ENCODE assay signal across 18 cellular contexts in the genomic region with DNA sequence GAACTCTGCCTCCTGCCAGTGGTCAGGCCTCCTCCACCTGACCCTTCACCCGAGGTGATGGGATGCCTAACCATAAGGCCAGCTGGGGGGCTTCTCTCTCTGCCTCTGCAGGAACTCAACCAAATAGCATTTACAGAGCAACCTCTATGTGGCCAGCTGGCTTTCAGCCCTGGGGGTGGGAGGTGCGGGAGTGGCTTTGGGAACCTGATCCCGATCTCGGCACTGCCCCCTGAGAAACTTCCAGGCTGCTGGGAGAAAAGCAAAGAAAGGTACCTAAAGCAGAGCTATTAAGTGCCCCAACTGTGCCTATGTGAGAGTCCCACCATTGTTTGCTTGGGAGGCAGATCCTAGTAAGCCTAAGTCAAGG. TPM values are rescaled to one million over a fixed set of nuclear protein-coding genes. Genes with fewer than 3 reads are reported as not detected.
A peak's percentile ranks its signal among the peaks of the same experiment; 100 is the strongest.
DNase-seq lines count a peak whose midpoint lies in the region; ATAC-seq and TF ChIP-seq lines count a peak whose summit lies in the region.
"Had no signal": no experiment of that assay in that cellular context is flagged by ENCODE, and none has a peak within 500 bp of the region (broad histone marks: within the 10 kb centered on the region; RNA-seq: fewer than 3 reads in every experiment).

No MANE protein-coding gene starts in this region.

- peaks cover 8% of the 10 kb centered on the region for H3K36me3 Mint-ChIP-seq in activated CD8-positive, alpha-beta memory T cell treated with anti-CD3 and anti-CD28 coated beads, Interleukin-2, amount 10 ng/mL, durations not matched to agents 7 days and 5 days
- peaks cover 12% of the 10 kb centered on the region for H3K36me3 Mint-ChIP-seq in chondrocyte (ENCODE audit: low read depth)

- 35 to 52% methylated on average over 4 of the region's 4 CpGs for WGBS in ectodermal cell, 2 experiments
- WGBS in liver = 70% methylated on average over 4 of the region's 4 CpGs
- 9 to 26% methylated on average over 1 to 4 of the region's 4 CpGs for WGBS in thyroid gland, 2 donors

- intact Hi-C loops in thyroid gland (cut with DNase I) = loop anchor here (2.0 to 5.0 kb wide), 2 partner anchors 34 to 75 kb away; no protein-coding TSS in a partner anchor

- H3K4me3 ChIP-seq in ectodermal cell (ENCODE audit: insufficient read depth, low read depth, low read length) (no peak overlapping the region), liver (ENCODE audit: low read depth in 1 of 3, low read length in 3 of 3) (no peak overlapping the region), thyroid gland (replicated peaks in 1 of 3) (no peak overlapping the region)
- H3K4me3 ChIP-seq: adrenal gland, colonic mucosa, MG63, tibial nerve had no signal

- no peaks in the 10 kb centered on the region for H3K27me3 ChIP-seq in ectodermal cell (ENCODE audit: control insufficient read depth, insufficient read depth, low read length, poor library complexity, severe bottlenecking)
- H3K27me3 ChIP-seq in liver (ENCODE audit: control insufficient read depth in 4 of 4, insufficient read depth in 4 of 4, low read length in 3 of 4) = no peaks in the 10 kb centered on the region
- no peaks in the 10 kb centered on the region for H3K27me3 ChIP-seq in thyroid gland
- H3K27me3 ChIP-seq: adrenal gland, colonic mucosa, MG63, tibial nerve had no signal

- H3K27ac ChIP-seq in ectodermal cell (ENCODE audit: insufficient read depth, low read depth, low read length, poor library complexity, severe bottlenecking) (peak overlapping the region; percentile 44), liver (ENCODE audit: low read depth in 1 of 2, low read length in 2 of 2) (peak overlapping the region; percentile 42 to 45), thyroid gland (peak overlapping the region in 2 of 3 donors; percentile 32 to 38)
- H3K27ac ChIP-seq: colonic mucosa, RWPE1 had no signal

- DNase-seq in activated CD8-positive, alpha-beta memory T cell treated with anti-CD3 and anti-CD28 coated beads, Interleukin-2, amount 50 U/mL, for 48 hours = peak; percentile 48
- DNase-seq in activated CD8-positive, alpha-beta memory T cell treated with anti-CD3 and anti-CD28 coated beads, Interleukin-2, amount 10 ng/mL, durations not matched to agents 7 days and 5 days = no peak
- no peak for DNase-seq in thyroid gland
- DNase-seq in NCI-H1092 (lab: John Stamatoyannopoulos, UW) = no peak
- no peak for DNase-seq in chondrocyte (ENCODE audit: low spot score)
- DNase-seq: activated CD4-positive, alpha-beta T cell treated with anti-CD3 and anti-CD28 coated beads for 36 hours; activated T-cell treated with anti-CD3 and anti-CD28 coated beads, Interleukin-2, amount 50 U/mL, for 24 hours; MG63; NCI-H2081 treated with DMSO at 0.1 percent for 48 hours had no signal

- no peaks in the 10 kb centered on the region for H3K27me3 Mint-ChIP-seq in activated CD8-positive, alpha-beta memory T cell treated with anti-CD3 and anti-CD28 coated beads, Interleukin-2, amount 10 ng/mL, durations not matched to agents 7 days and 5 days
- no peaks in the 10 kb centered on the region for H3K27me3 Mint-ChIP-seq in chondrocyte (ENCODE audit: low read depth)
- H3K27me3 Mint-ChIP-seq: activated CD4-positive, alpha-beta T cell treated with anti-CD3 and anti-CD28 coated beads for 36 hours; activated T-cell treated with anti-CD3 and anti-CD28 coated beads, Interleukin-2, amount 50 U/mL, for 24 hours had no signal

- no peak for TF ChIP-seq CTCF in liver (IDR thresholded peaks at IDR 0.05; ENCODE audit: low read depth, low read length, missing input control)
- no peak for TF ChIP-seq CTCF in thyroid gland (IDR thresholded peaks at IDR 0.05)
- no peak for TF ChIP-seq CTCF in chondrocyte (IDR thresholded peaks at IDR 0.05)

- peaks cover 14% of the 10 kb centered on the region for H3K4me1 Mint-ChIP-seq in activated CD8-positive, alpha-beta memory T cell treated with anti-CD3 and anti-CD28 coated beads, Interleukin-2, amount 10 ng/mL, durations not matched to agents 7 days and 5 days
- H3K4me1 Mint-ChIP-seq in chondrocyte (ENCODE audit: low read depth) = peaks cover 10% of the 10 kb centered on the region

- no peak overlapping the region for H3K4me3 Mint-ChIP-seq in activated CD8-positive, alpha-beta memory T cell treated with anti-CD3 and anti-CD28 coated beads, Interleukin-2, amount 10 ng/mL, durations not matched to agents 7 days and 5 days
- no peak overlapping the region for H3K4me3 Mint-ChIP-seq in chondrocyte (ENCODE audit: unreplicated experiment)
- H3K4me3 Mint-ChIP-seq: activated CD4-positive, alpha-beta T cell treated with anti-CD3 and anti-CD28 coated beads for 36 hours; activated T-cell treated with anti-CD3 and anti-CD28 coated beads, Interleukin-2, amount 50 U/mL, for 24 hours had no signal

- no peak for ATAC-seq in activated CD8-positive, alpha-beta memory T cell treated with anti-CD3 and anti-CD28 coated beads, Interleukin-2, amount 10 ng/mL, durations not matched to agents 7 days and 5 days
- ATAC-seq in GM21723 (IDR thresholded peaks at IDR 0.05; ENCODE audit: unreplicated experiment) = no peak
- ATAC-seq: activated CD4-positive, alpha-beta T cell treated with anti-CD3 and anti-CD28 coated beads for 36 hours had no signal

- no peak for TF ChIP-seq POLR2A in thyroid gland (IDR thresholded peaks at IDR 0.05)

- CTCF ChIA-PET in activated CD8-positive, alpha-beta memory T cell treated with anti-CD3 and anti-CD28 coated beads, Interleukin-2, amount 10 ng/mL, durations not matched to agents 7 days and 5 days (lab: Charles Lee) = interaction anchor here (0.8 to 13.0 kb wide), 7 partner anchors 10 to 104 kb away, joined by 3 to 295 read pairs (median 10); no protein-coding TSS in a partner anchor

- no peak for TF ChIP-seq RAD21 in liver (IDR thresholded peaks at IDR 0.05)

- no peaks in the 10 kb centered on the region for H3K9me3 Mint-ChIP-seq in activated CD8-positive, alpha-beta memory T cell treated with anti-CD3 and anti-CD28 coated beads, Interleukin-2, amount 10 ng/mL, durations not matched to agents 7 days and 5 days (ENCODE audit: low read depth)
- no peaks in the 10 kb centered on the region for H3K9me3 Mint-ChIP-seq in chondrocyte (ENCODE audit: low read depth)
- H3K9me3 Mint-ChIP-seq: activated T-cell treated with anti-CD3 and anti-CD28 coated beads, Interleukin-2, amount 50 U/mL, for 24 hours had no signal

- H3K9me3 ChIP-seq in ectodermal cell (ENCODE audit: control insufficient read depth, low read length) (no peaks in the 10 kb centered on the region), liver (ENCODE audit: control insufficient read depth in 4 of 4, low read length in 3 of 4) (no peaks in the 10 kb centered on the region), thyroid gland (no peaks in the 10 kb centered on the region)
- H3K9me3 ChIP-seq: adrenal gland, colonic mucosa, MG63, tibial nerve had no signal

- no peak overlapping the region for H3K9ac ChIP-seq in liver (ENCODE audit: low read depth in 1 of 2, low read length in 2 of 2)

- H3K27ac Mint-ChIP-seq in activated CD8-positive, alpha-beta memory T cell treated with anti-CD3 and anti-CD28 coated beads, Interleukin-2, amount 10 ng/mL, durations not matched to agents 7 days and 5 days = no peak overlapping the region
- no peak overlapping the region for H3K27ac Mint-ChIP-seq in chondrocyte (ENCODE audit: unreplicated experiment)
- H3K27ac Mint-ChIP-seq: activated CD4-positive, alpha-beta T cell treated with anti-CD3 and anti-CD28 coated beads for 36 hours; activated T-cell treated with anti-CD3 and anti-CD28 coated beads, Interleukin-2, amount 50 U/mL, for 24 hours had no signal

- H3K36me3 ChIP-seq in ectodermal cell (ENCODE audit: control insufficient read depth, insufficient read depth, low read length) (no peaks in the 10 kb centered on the region), liver (ENCODE audit: control insufficient read depth in 4 of 4, insufficient read depth in 3 of 4, low read depth in 1 of 4, low read length in 3 of 4) (peaks cover 0 to 11% (median 5%) of the 10 kb centered on the region in 4 donors), thyroid gland (peaks cover 8 to 10% of the 10 kb centered on the region in 2 donors)

- H3K4me1 ChIP-seq in ectodermal cell (ENCODE audit: control insufficient read depth, insufficient read depth, low read length) (peaks cover 12% of the 10 kb centered on the region), liver (ENCODE audit: control insufficient read depth in 4 of 4, insufficient read depth in 4 of 4, low read length in 3 of 4) (peaks cover 0 to 11% (median 8%) of the 10 kb centered on the region in 4 donors), thyroid gland (peaks cover 0 to 12% of the 10 kb centered on the region in 2 donors)

RNA-seq across cellular contexts. Expression of a gene that starts 7.1 kb away (rescaled TPM):
- total RNA-seq in activated CD8-positive, alpha-beta memory T cell treated with anti-CD3 and anti-CD28 coated beads, Interleukin-2, amount 10 ng/mL, durations not matched to agents 7 days and 5 days = 100 to 1,000 TPM; 166 to 177 TPM
- polyA plus RNA-seq in ectodermal cell (2013, experiment 1 of 4) = 127 TPM
- polyA plus RNA-seq in ectodermal cell (2013, experiment 2 of 4) = 122 TPM
- polyA plus RNA-seq in ectodermal cell (2013, experiment 3 of 4) = 136 TPM
- 141 TPM for polyA plus RNA-seq in ectodermal cell (2013, experiment 4 of 4)
- total RNA-seq in liver (10 to 100 TPM; 49.8 TPM), thyroid gland (100 to 1,000 TPM in 3 of 4 donors, 10 to 100 TPM in 1; 79.8 to 263 (median 162) TPM), chondrocyte (159 to 202 TPM (median 174 TPM) in 3 replicates)
- polyA plus RNA-seq in liver = 100 to 1,000 TPM; 150 to 224 TPM

RNA-seq across cellular contexts. Expression of a gene that starts 7.7 kb away (rescaled TPM):
- total RNA-seq in activated CD8-positive, alpha-beta memory T cell treated with anti-CD3 and anti-CD28 coated beads, Interleukin-2, amount 10 ng/mL, durations not matched to agents 7 days and 5 days = 10 to 100 TPM; 11.2 to 16.1 TPM
- 13.7 TPM for polyA plus RNA-seq in ectodermal cell (2013, experiment 1 of 4)
- polyA plus RNA-seq in ectodermal cell (2013, experiment 2 of 4) = 15.0 TPM
- polyA plus RNA-seq in ectodermal cell (2013, experiment 3 of 4) = 10.9 TPM
- 12.3 TPM for polyA plus RNA-seq in ectodermal cell (2013, experiment 4 of 4)
- total RNA-seq in liver (under 1 TPM; 0.14 to 0.17 TPM), thyroid gland (under 1 TPM in 1 of 4 donors, not detected in 3; 0.45 TPM), chondrocyte (9.6 to 10.7 TPM (median 9.7 TPM) in 3 replicates)
- polyA plus RNA-seq in liver = under 1 TPM; 0.07 to 0.11 TPM

RNA-seq across cellular contexts. Expression of a gene that starts 25.7 kb away (rescaled TPM):
- 10 to 100 TPM; 54.2 to 57.0 TPM for total RNA-seq in activated CD8-positive, alpha-beta memory T cell treated with anti-CD3 and anti-CD28 coated beads, Interleukin-2, amount 10 ng/mL, durations not matched to agents 7 days and 5 days
- 50.7 TPM for polyA plus RNA-seq in ectodermal cell (2013, experiment 1 of 4)
- 43.9 TPM for polyA plus RNA-seq in ectodermal cell (2013, experiment 2 of 4)
- 77.0 TPM for polyA plus RNA-seq in ectodermal cell (2013, experiment 3 of 4)
- polyA plus RNA-seq in ectodermal cell (2013, experiment 4 of 4) = 83.1 TPM
- 10 to 100 TPM; 27.3 to 62.4 TPM for total RNA-seq in liver
- polyA plus RNA-seq in liver = 100 to 1,000 TPM in 1 of 2 donors, 10 to 100 TPM in 1; 75.8 to 134 TPM
- total RNA-seq in thyroid gland = 100 to 1,000 TPM in 2 of 4 donors, 10 to 100 TPM in 2; 43.3 to 154 (median 94.8) TPM
- 41.3 to 73.3 TPM (median 48.9 TPM) in 3 replicates for total RNA-seq in chondrocyte

RNA-seq across cellular contexts. Expression of a gene that starts 30.3 kb away (rescaled TPM):
- total RNA-seq in activated CD8-positive, alpha-beta memory T cell treated with anti-CD3 and anti-CD28 coated beads, Interleukin-2, amount 10 ng/mL, durations not matched to agents 7 days and 5 days = 10 to 100 TPM; 39.8 to 41.2 TPM
- polyA plus RNA-seq in ectodermal cell (2013, experiment 1 of 4) = 43.3 TPM
- polyA plus RNA-seq in ectodermal cell (2013, experiment 2 of 4) = 37.1 TPM
- polyA plus RNA-seq in ectodermal cell (2013, experiment 3 of 4) = 37.1 TPM
- 36.9 TPM for polyA plus RNA-seq in ectodermal cell (2013, experiment 4 of 4)
- total RNA-seq in liver (10 to 100 TPM; 12.7 to 23.3 TPM), thyroid gland (10 to 100 TPM; 30.9 to 42.2 (median 32.7) TPM), chondrocyte (34.0 to 40.3 TPM (median 37.9 TPM) in 3 replicates)
- polyA plus RNA-seq in liver = 10 to 100 TPM; 17.3 to 19.1 TPM

RNA-seq across cellular contexts. Expression of a gene that starts 38.3 kb away (rescaled TPM):
- not detected for total RNA-seq in activated CD8-positive, alpha-beta memory T cell treated with anti-CD3 and anti-CD28 coated beads, Interleukin-2, amount 10 ng/mL, durations not matched to agents 7 days and 5 days
- polyA plus RNA-seq in ectodermal cell (2013, experiment 1 of 4) = 2.1 TPM
- polyA plus RNA-seq in ectodermal cell (2013, experiment 2 of 4) = 2.9 TPM
- 2.2 TPM for polyA plus RNA-seq in ectodermal cell (2013, experiment 3 of 4)
- polyA plus RNA-seq in ectodermal cell (2013, experiment 4 of 4) = 2.9 TPM
- total RNA-seq in liver (100 to 1,000 TPM in 1 of 2 donors, 10 to 100 TPM in 1; 58.6 to 180 TPM), thyroid gland (100 to 1,000 TPM in 1 of 4 donors, 10 to 100 TPM in 3; 56.1 to 129 (median 83.1) TPM), chondrocyte (10.9 to 27.6 TPM (median 12.6 TPM) in 3 replicates)
- 100 to 1,000 TPM; 177 to 236 TPM for polyA plus RNA-seq in liver
- total RNA-seq: fibroblast of lung; T-helper 2 cell treated with Interferon-gamma antibody and Interleukin-4, amounts not matched to agents 100 ng/mL and 5 ng/mL, for 36 hours had no signal
